Comparison of ENCODE assay signal across 13 cellular contexts in the genomic region with DNA sequence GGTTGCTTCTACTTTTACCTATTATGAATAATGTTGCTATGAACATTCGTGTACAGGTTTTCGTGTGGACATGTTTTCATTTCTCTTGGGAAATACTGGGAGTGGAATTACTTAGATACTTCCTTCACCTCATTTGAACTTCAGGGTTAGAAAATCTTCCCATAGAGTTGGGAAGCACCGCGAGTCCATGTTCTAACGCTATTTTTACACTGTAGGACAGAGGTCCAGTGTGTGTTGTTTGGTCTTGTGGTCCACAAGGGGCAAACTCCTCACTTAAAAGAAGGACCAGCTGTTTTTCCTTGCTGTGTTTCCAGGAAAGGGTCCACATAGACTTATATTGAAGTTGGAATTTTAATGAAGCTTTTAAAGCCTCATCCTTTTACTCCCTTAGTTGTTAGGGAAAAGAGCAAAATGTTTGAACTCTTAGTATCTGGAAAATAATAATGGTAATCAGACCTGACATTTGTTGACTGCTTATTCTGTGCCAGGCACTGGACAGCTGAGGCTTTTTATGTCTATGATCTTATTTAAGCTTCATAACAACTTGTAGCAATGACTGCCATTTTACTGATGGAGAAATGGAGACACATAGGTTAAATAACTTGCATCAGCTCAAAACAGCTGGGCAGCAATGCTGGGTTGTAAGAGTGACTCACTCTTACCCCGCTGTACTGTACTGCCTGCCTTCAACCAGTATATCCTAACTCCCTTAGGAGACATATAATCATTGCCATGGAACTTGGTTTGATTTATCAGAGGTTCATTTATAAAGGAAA. TPM values are rescaled to one million over a fixed set of nuclear protein-coding genes. Genes with fewer than 3 reads are reported as not detected.
DNase-seq lines count a peak whose midpoint lies in the region; ATAC-seq and TF ChIP-seq lines count a peak whose summit lies in the region.
"Had no signal": no experiment of that assay in that cellular context is flagged by ENCODE, and none has a peak within 500 bp of the region (broad histone marks: within the 10 kb centered on the region; RNA-seq: fewer than 3 reads in every experiment).

No MANE protein-coding gene starts in this region.

- peaks cover 22 to 57% of the 10 kb centered on the region in 2 donors for H3K36me3 Mint-ChIP-seq in activated naive CD4-positive, alpha-beta T cell treated with anti-CD3 and anti-CD28 coated beads, Interleukin-2, amount 50 U/mL, for 72 hours

- H3K27ac Mint-ChIP-seq in activated naive CD4-positive, alpha-beta T cell treated with anti-CD3 and anti-CD28 coated beads, Interleukin-2, amount 50 U/mL, for 72 hours, result no peak overlapping the region
- H3K27ac Mint-ChIP-seq: activated naive CD4-positive, alpha-beta T cell treated with anti-CD3 and anti-CD28 coated beads, Interleukin-2, amount 50 U/mL, for 24 hours; HFFc6 had no signal

- H3K4me3 ChIP-seq in Panc1 (ENCODE audit: low read depth in 2 of 2, low read length in 2 of 2) (no peak overlapping the region), epithelial cell of esophagus (ENCODE audit: low read length) (no peak overlapping the region), osteoblast (ENCODE audit: insufficient read depth, low read length) (no peak overlapping the region)

- POLR2A ChIA-PET in Panc1 (lab: Charles Lee), result interaction anchor here (0.7 kb wide), 2 partner anchors 10 to 43 kb away, joined by 6 read pairs; no protein-coding TSS in a partner anchor

- H3K27me3 ChIP-seq in Panc1 (ENCODE audit: control insufficient read depth, insufficient read depth, low read length) (no peaks in the 10 kb centered on the region), osteoblast (ENCODE audit: insufficient read depth, low read length) (no peaks in the 10 kb centered on the region)
- H3K27me3 ChIP-seq: neutrophil had no signal

- H3K79me2 ChIP-seq in osteoblast (ENCODE audit: insufficient read depth, low read length), result peaks cover 46% of the 10 kb centered on the region

- BruUV-seq in Panc1 (replicated peaks; lab: Mats Ljungman, UMichigan), result no TSS peak

- in situ Hi-C loops in Panc1 (cut with HindIII; ENCODE audit: low pct_unique_long_range_greater_than_20kb, low sequenced_read_pairs), result no loop called here

- H3K9me3 Mint-ChIP-seq in activated naive CD4-positive, alpha-beta T cell treated with anti-CD3 and anti-CD28 coated beads, Interleukin-2, amount 50 U/mL, for 72 hours, result peaks cover 13 to 17% of the 10 kb centered on the region in 2 donors

- TF ChIP-seq CTCF in Panc1 (IDR thresholded peaks at IDR 0.05) (no peak), epithelial cell of esophagus (IDR thresholded peaks at IDR 0.05; ENCODE audit: insufficient read depth, low read depth, low read length, missing control alignments) (no peak), osteoblast (IDR thresholded peaks at IDR 0.05; ENCODE audit: extremely low read depth, low read depth, low read length) (no peak)

- CTCF ChIA-PET in Panc1 (lab: Charles Lee), result interaction anchor here (0.7 kb wide), 1 partner anchor 88 kb away, joined by 9 read pairs; no protein-coding TSS in a partner anchor

- H3K4me1 ChIP-seq in Panc1 (ENCODE audit: control insufficient read depth, insufficient read depth, low read length) (no peaks in the 10 kb centered on the region), osteoblast (ENCODE audit: insufficient read depth, low read length) (peaks cover 8% of the 10 kb centered on the region)

- H4K20me1 ChIP-seq in osteoblast (ENCODE audit: insufficient read depth, low read length), result peaks cover 3% of the 10 kb centered on the region

- peak overlapping the region; percentile 42 for H2AFZ ChIP-seq in osteoblast (ENCODE audit: low read length)

- no peak overlapping the region for H3K4me2 ChIP-seq in osteoblast (ENCODE audit: insufficient read depth, low read length)

- H3K36me3 ChIP-seq in Panc1 (ENCODE audit: control insufficient read depth, insufficient read depth, low read length) (no peaks in the 10 kb centered on the region), osteoblast (ENCODE audit: insufficient read depth, low read length) (peaks cover 5% of the 10 kb centered on the region)

- peak; percentile 56; the same call in 1 of the 2 replicates for ATAC-seq in Panc1
- ATAC-seq in activated naive CD4-positive, alpha-beta T cell treated with anti-CD3 and anti-CD28 coated beads, Interleukin-2, amount 50 U/mL, for 72 hours, result no peak

- peak; percentile 67 for DNase-seq in H4 (ENCODE audit: low spot score)
- DNase-seq in Panc1 (ENCODE audit: low read depth, low spot score), result no peak
- peak; percentile 70 for DNase-seq in epithelial cell of esophagus (ENCODE audit: low read depth)
- peak; percentile 38 for DNase-seq in osteoblast (ENCODE audit: insufficient read length, low spot score, missing footprints)
- DNase-seq in iPS-NIHi7 (ENCODE audit: extremely low spot score), result no peak
- DNase-seq in SW480 (ENCODE audit: low spot score), result no peak
- no peak for DNase-seq in activated CD4-positive, CD25-positive, alpha-beta regulatory T cell treated with anti-CD3 and anti-CD28 coated beads, Interleukin-2, amount 50 U/mL, for 72 hours
- no peak for DNase-seq in activated naive CD4-positive, alpha-beta T cell treated with anti-CD3 and anti-CD28 coated beads, Interleukin-2, amount 50 U/mL, for 72 hours (ENCODE audit: low spot score in 2 of 2)
- DNase-seq: HFFc6, NCI-H1417, NCI-H510A treated with DMSO at 0.1 percent for 48 hours had no signal

- H3K27ac ChIP-seq in Panc1 (ENCODE audit: low read length), result no peak overlapping the region
- peak overlapping the region; percentile 57 for H3K27ac ChIP-seq in osteoblast (ENCODE audit: low read depth, low read length)
- H3K27ac ChIP-seq: neutrophil had no signal

- intact Hi-C loops in Panc1 (cut with micrococcal nuclease; ENCODE audit: unreplicated experiment), result no loop called here

- H3K9me3 ChIP-seq in Panc1 (ENCODE audit: control insufficient read depth, insufficient read depth, low read depth, low read length) (peaks cover 3% of the 10 kb centered on the region; the same call in 1 of the 2 replicates), osteoblast (ENCODE audit: low read depth, low read length) (no peaks in the 10 kb centered on the region)

RNA-seq across cellular contexts. Expression of gene CDC5L, which starts 52.0 kb away (rescaled TPM):
- 29.0 and 34.7 TPM in 2 replicates for total RNA-seq in H4 (2014; rRNA removed; shearing (Covaris generic))
- total RNA-seq in Panc1 (2021; ENCODE audit: unreplicated experiment) (23.3 TPM), osteoblast (21.8 and 22.8 TPM in 2 replicates)
- polyA plus RNA-seq in Panc1 (2012; ENCODE audit: insufficient read length), result 9.6 TPM
- total RNA-seq in activated naive CD4-positive, alpha-beta T cell treated with anti-CD3 and anti-CD28 coated beads, Interleukin-2, amount 50 U/mL, for 72 hours, result 10 to 100 TPM; 22.7 to 25.2 TPM

Comparison
In these comparisons a context has a peak if more than half of its experiments do, and no peak if none do; other contexts are left out.
1. DNase-seq: peak in H4 (single experiment), epithelial cell of esophagus (single experiment) and osteoblast (single experiment); none in Panc1 (single experiment), iPS-NIHi7 (single experiment), SW480 (single experiment), activated CD4-positive, CD25-positive, alpha-beta regulatory T cell treated with anti-CD3 and anti-CD28 coated beads, Interleukin-2, amount 50 U/mL, for 72 hours (single experiment) and activated naive CD4-positive, alpha-beta T cell treated with anti-CD3 and anti-CD28 coated beads, Interleukin-2, amount 50 U/mL, for 72 hours (0 of 2).